In the genomic region with DNA sequence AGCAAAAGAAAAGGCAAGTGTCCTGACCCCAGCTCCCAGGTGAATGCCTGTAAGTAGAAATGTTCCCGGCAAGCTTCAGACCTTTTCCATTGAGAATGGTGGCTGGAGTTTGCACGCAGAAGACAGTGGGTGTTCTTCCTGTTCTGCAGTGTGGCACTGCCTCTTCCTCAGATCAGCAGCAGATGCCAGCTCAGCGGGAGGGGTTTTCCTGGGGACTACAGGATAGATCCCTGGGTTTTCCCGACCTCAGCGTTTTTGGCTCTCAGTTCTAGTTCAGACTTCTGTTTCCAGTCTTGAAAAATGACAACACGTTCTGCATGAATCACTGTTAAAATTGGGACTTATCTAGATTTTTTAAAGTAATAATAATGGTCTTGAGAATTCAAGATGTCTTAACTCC, we compare ENCODE assay signal across 12 cellular contexts. TPM values are rescaled to one million over a fixed set of nuclear protein-coding genes. Genes with fewer than 3 reads are reported as not detected.
DNase-seq lines count a peak whose midpoint lies in the region; ATAC-seq lines count a peak whose summit lies in the region.
"Had no signal": no experiment of that assay in that cellular context is flagged by ENCODE, and none has a peak within 500 bp of the region (broad histone marks: within the 10 kb centered on the region; RNA-seq: fewer than 3 reads in every experiment).

No MANE protein-coding gene starts in this region.

- DNase-seq in CD1c-positive myeloid dendritic cell (ENCODE audit: extremely low spot score) (peak; percentile 77), NCI-H446 treated with DMSO at 0.1 percent for 48 hours (lab: John Stamatoyannopoulos, UW) (peak; percentile 5), glomerular visceral epithelial cell (ENCODE audit: extremely low spot score) (peak; percentile 55), mesenteric fat pad (ENCODE audit: low spot score) (peak; percentile 89), Kasumi-1 (lab: John Stamatoyannopoulos, UW) (no peak), inferior parietal cortex (ENCODE audit: extremely low spot score) (no peak)
- DNase-seq: activated T-cell treated with anti-CD3 and anti-CD28 coated beads, Interleukin-2, amount 50 U/mL, for 4 hours; MV-4-11; NCI-H526 treated with DMSO at 0.1 percent for 48 hours; SJCRH30 had no signal

- ATAC-seq in GM19395 (IDR thresholded peaks at IDR 0.05; ENCODE audit: unreplicated experiment), result no peak
- ATAC-seq in GM21717 (IDR thresholded peaks at IDR 0.05; ENCODE audit: unreplicated experiment), result no peak
- ATAC-seq: activated T-cell treated with anti-CD3 and anti-CD28 coated beads, Interleukin-2, amount 50 U/mL, for 4 hours had no signal

RNA-seq across cellular contexts. Expression of gene GRHL1, which starts 39.2 kb away (rescaled TPM):
- 18.0 TPM for total RNA-seq in mesenteric fat pad

RNA-seq across cellular contexts. Expression of gene KLF11, which starts 52.6 kb away (rescaled TPM):
- total RNA-seq in mesenteric fat pad, result 66.7 TPM

Comparison
In these comparisons a context has a peak if more than half of its experiments do, and no peak if none do; other contexts are left out.
1. DNase-seq: peak in CD1c-positive myeloid dendritic cell (single experiment), NCI-H446 treated with DMSO at 0.1 percent for 48 hours (single experiment), glomerular visceral epithelial cell (single experiment) and mesenteric fat pad (single experiment); none in Kasumi-1 (0 of 2) and inferior parietal cortex (single experiment).